In genomic region chr3:24662449-24663345, GRCh38 we compare ENCODE assay signal across 2 cellular contexts.
TF ChIP-seq lines count a peak whose summit lies in the region.

No MANE protein-coding gene starts in this region.

TF ChIP-seq in HepG2, 621 proteins besides CTCF, POLR2A, EP300 and RAD21:
- TF ChIP-seq ZNF678 (CRISPR knock-in tag; IDR thresholded peaks at IDR 0.05) (no peak), EHMT2 (IDR thresholded peaks at IDR 0.05; ENCODE audit: borderline replicate concordance, low read depth, low read length) (no peak), PHF8 (CRISPR knock-in tag; IDR thresholded peaks at IDR 0.05) (no peak), ZFP36L2 (CRISPR knock-in tag; IDR thresholded peaks at IDR 0.05) (no peak), THYN1 (CRISPR knock-in tag; IDR thresholded peaks at IDR 0.05; ENCODE audit: borderline replicate concordance, low read depth) (no peak), ZNF292 (CRISPR knock-in tag; IDR thresholded peaks at IDR 0.05; ENCODE audit: borderline replicate concordance, low read depth) (no peak), SP4 (CRISPR knock-in tag; IDR thresholded peaks at IDR 0.05) (no peak), SP1 (IDR thresholded peaks at IDR 0.05) (no peak), SP1 (CRISPR knock-in tag; IDR thresholded peaks at IDR 0.05) (no peak), ESRRA (CRISPR knock-in tag; IDR thresholded peaks at IDR 0.05; ENCODE audit: low read depth) (no peak), KDM6A (CRISPR knock-in tag; IDR thresholded peaks at IDR 0.05; ENCODE audit: low read depth) (no peak)

TF ChIP-seq in H1, 55 proteins besides CTCF, POLR2A, EP300 and RAD21:
- TF ChIP-seq SP2 (IDR thresholded peaks at IDR 0.05; ENCODE audit: low read length) (no peak), TBP (IDR thresholded peaks at IDR 0.05; ENCODE audit: low read depth, low read length) (no peak), CHD1 (IDR thresholded peaks at IDR 0.05; ENCODE audit: low read depth, low read length) (no peak)
